Comparison of ENCODE assay signal across 23 cellular contexts in the genomic region with DNA sequence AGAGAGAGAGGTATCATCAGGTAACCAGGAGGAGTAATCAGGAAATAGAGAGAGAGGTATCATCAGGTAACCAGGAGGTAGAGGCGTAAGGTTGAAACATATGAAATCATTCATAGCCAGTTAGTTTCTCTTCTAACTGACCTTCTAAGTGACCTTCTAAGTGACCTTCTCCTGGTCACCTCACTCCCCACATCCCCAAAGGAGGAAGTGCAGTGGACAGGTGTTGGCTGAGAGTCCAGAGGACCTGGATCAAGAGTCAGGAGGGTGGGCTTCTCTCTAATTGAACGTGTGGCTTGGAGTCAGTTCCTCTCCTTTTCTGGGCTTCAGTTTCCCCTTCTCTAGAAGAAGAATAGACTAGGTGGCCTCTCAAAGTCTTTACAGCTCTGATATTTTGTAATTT.
DNase-seq lines count a peak whose midpoint lies in the region; ATAC-seq and TF ChIP-seq lines count a peak whose summit lies in the region.
"Had no signal": no experiment of that assay in that cellular context is flagged by ENCODE, and none has a peak within 500 bp of the region (broad histone marks: within the 10 kb centered on the region; RNA-seq: fewer than 3 reads in every experiment).

No MANE protein-coding gene starts in this region.

- TF ChIP-seq POLR2A in heart left ventricle (IDR thresholded peaks at IDR 0.05) = no peak

- no peak for ATAC-seq in heart left ventricle
- ATAC-seq in left ventricle myocardium superior = no peak
- ATAC-seq in Right ventricle myocardium inferior = no peak
- peak; percentile 39 for ATAC-seq in left colon
- ATAC-seq in GM19324 (IDR thresholded peaks at IDR 0.05; ENCODE audit: low FRiP score, unreplicated experiment) = no peak
- ATAC-seq: A549, GM12878 had no signal

- peak overlapping the region in 7 of 12 donors; percentile 12 to 81 (median 56) for H3K27ac ChIP-seq in heart left ventricle
- peak overlapping the region; percentile 49 to 68 for H3K27ac ChIP-seq in right atrium auricular region
- H3K27ac ChIP-seq in smooth muscle cell (ENCODE audit: low read depth) = no peak overlapping the region
- H3K27ac ChIP-seq: A549; BLaER1 treated with 17β-estradiol and CSF1 and Interleukin-3, amounts not matched to agents 10 nM and 100 nM had no signal

- H3K4me3 ChIP-seq in heart left ventricle = no peak overlapping the region
- no peak overlapping the region for H3K4me3 ChIP-seq in right atrium auricular region
- no peak overlapping the region for H3K4me3 ChIP-seq in smooth muscle cell
- H3K4me3 ChIP-seq: A549; BLaER1 treated with 17β-estradiol and CSF1 and Interleukin-3, amounts not matched to agents 10 nM and 100 nM; GM12878 had no signal

- H3K79me2 ChIP-seq in smooth muscle cell (ENCODE audit: low read depth) = no peaks in the 10 kb centered on the region

- no peaks in the 10 kb centered on the region for H3F3A ChIP-seq in smooth muscle cell (ENCODE audit: low read depth)

- H3K4me1 ChIP-seq in heart left ventricle (peaks cover 0 to 30% (median 8%) of the 10 kb centered on the region in 12 donors), right atrium auricular region (no peaks in the 10 kb centered on the region), smooth muscle cell (ENCODE audit: low read depth) (peaks cover 14% of the 10 kb centered on the region)

- H3K4me2 ChIP-seq in smooth muscle cell = no peak overlapping the region
- H3K4me2 ChIP-seq: A549; BLaER1 treated with 17β-estradiol and CSF1 and Interleukin-3, amounts not matched to agents 10 nM and 100 nM had no signal

- H3K27me3 ChIP-seq in heart left ventricle = no peaks in the 10 kb centered on the region
- H3K27me3 ChIP-seq in right atrium auricular region = no peaks in the 10 kb centered on the region
- no peaks in the 10 kb centered on the region for H3K27me3 ChIP-seq in smooth muscle cell (ENCODE audit: low read depth)
- H3K27me3 ChIP-seq: BE2C; BLaER1 treated with 17β-estradiol and CSF1 and Interleukin-3, amounts not matched to agents 10 nM and 100 nM had no signal

- H3K9me3 ChIP-seq in heart left ventricle = no peaks in the 10 kb centered on the region
- no peaks in the 10 kb centered on the region for H3K9me3 ChIP-seq in right atrium auricular region
- no peaks in the 10 kb centered on the region for H3K9me3 ChIP-seq in smooth muscle cell (replicated peaks; ENCODE audit: low read depth)
- H3K9me3 ChIP-seq: A549; BE2C; BLaER1 treated with 17β-estradiol and CSF1 and Interleukin-3, amounts not matched to agents 10 nM and 100 nM had no signal

- H3K36me3 ChIP-seq in heart left ventricle (no peaks in the 10 kb centered on the region), right atrium auricular region (no peaks in the 10 kb centered on the region), smooth muscle cell (ENCODE audit: low read depth) (no peaks in the 10 kb centered on the region)
- H3K36me3 ChIP-seq: BE2C; BLaER1 treated with 17β-estradiol and CSF1 and Interleukin-3, amounts not matched to agents 10 nM and 100 nM had no signal

- intact Hi-C loops in heart left ventricle (cut with DNase I) = no loop called here
- intact Hi-C loops in left ventricle myocardium superior (cut with micrococcal nuclease) = no loop called here
- intact Hi-C loops in Right ventricle myocardium inferior (cut with DNase I) = no loop called here
- intact Hi-C loops in left colon (cut with DNase I, micrococcal nuclease) = no loop called here

- WGBS in heart left ventricle, 4 donors = 74 to 82% (median 78%) methylated on average over 2 of the region's 2 CpGs
- 87% methylated on average over 2 of the region's 2 CpGs for WGBS in smooth muscle cell (ENCODE audit: low lambda C conversion rate)

- no peak overlapping the region for H3K9ac ChIP-seq in smooth muscle cell (ENCODE audit: low read depth)
- H3K9ac ChIP-seq: BLaER1 treated with 17β-estradiol and CSF1 and Interleukin-3, amounts not matched to agents 10 nM and 100 nM had no signal

- no peaks in the 10 kb centered on the region for H4K20me1 ChIP-seq in smooth muscle cell (ENCODE audit: low read depth)
- H4K20me1 ChIP-seq: BLaER1 treated with 17β-estradiol and CSF1 and Interleukin-3, amounts not matched to agents 10 nM and 100 nM had no signal

- DNase-seq in heart left ventricle (no peak), left ventricle myocardium superior (no peak), right atrium auricular region (ENCODE audit: low spot score) (no peak), Right ventricle myocardium inferior (ENCODE audit: missing footprints) (no peak), left colon (no peak), smooth muscle cell (lab: John Stamatoyannopoulos, UW; ENCODE audit: unreplicated experiment) (no peak), GOT3 (lab: John Stamatoyannopoulos, UW) (no peak)
- DNase-seq: 8988T; ACHN; AML-193; BE2C; CD4-positive, alpha-beta T cell; CD8-positive, alpha-beta memory T cell; DMS 273 treated with DMSO at 0.1 percent for 48 hours; DMS79; EL; GDM1; H7; HCEC 1CT had no signal

- peak overlapping the region; percentile 0 for H2AFZ ChIP-seq in smooth muscle cell (ENCODE audit: low read depth)

- no peak for TF ChIP-seq CTCF in heart left ventricle (IDR thresholded peaks at IDR 0.05)
- no peak for TF ChIP-seq CTCF in right atrium auricular region (IDR thresholded peaks at IDR 0.05)
- no peak for TF ChIP-seq CTCF in smooth muscle cell (IDR thresholded peaks at IDR 0.05; ENCODE audit: borderline replicate concordance, insufficient read depth, poor library complexity, severe bottlenecking)
